26 cellular contexts compared by ENCODE assay signal in the genomic region with DNA sequence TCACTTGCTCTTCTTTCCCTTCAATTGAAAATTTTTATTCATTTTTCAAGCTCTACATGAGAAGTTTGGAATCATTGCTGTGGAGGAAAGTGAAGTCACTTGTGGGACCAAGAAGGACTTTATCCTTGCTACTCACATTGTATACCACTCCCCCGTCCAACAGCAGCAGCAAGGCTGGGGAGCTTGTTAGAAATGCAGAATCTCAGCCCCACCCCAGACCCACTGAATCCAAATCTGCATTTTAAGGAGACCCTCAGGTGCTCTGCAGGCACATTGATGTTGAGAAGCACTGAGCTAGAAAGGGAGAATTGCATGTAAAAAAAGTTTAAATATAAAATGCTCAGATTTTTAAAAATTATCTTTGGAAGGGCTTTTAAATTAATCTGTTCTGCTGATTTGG.
"Had no signal": no experiment of that assay in that cellular context is flagged by ENCODE, and none has a peak within 500 bp of the region (broad histone marks: within the 10 kb centered on the region; RNA-seq: fewer than 3 reads in every experiment).

No MANE protein-coding gene starts in this region.

- H3K4me3 ChIP-seq: body of pancreas, pancreas, prostate gland, skin epidermis, tibial nerve had no signal

- H3K27me3 ChIP-seq: body of pancreas, pancreas, tibial nerve had no signal

- DNase-seq: activated B cell treated with CpG ODN at 0.5 μM for 24 hours; activated CD4-positive, alpha-beta T cell treated with anti-CD3 and anti-CD28 coated beads for 4 hours; activated CD4-positive, alpha-beta T cell treated with anti-CD3 and anti-CD28 coated beads, Interleukin-2, amount 50 U/mL, for 4 hours; activated CD8-positive, alpha-beta memory T cell treated with anti-CD3 and anti-CD28 coated beads for 24 hours; activated effector memory CD4-positive, alpha-beta T cell treated with Interleukin-2 at 50 U/mL for 16 hours; activated naive CD4-positive, alpha-beta T cell treated with Interleukin-2 at 50 U/mL for 16 hours; anterior cingulate cortex; dermis blood vessel endothelial cell; effector CD4-positive, alpha-beta T cell; left cardiac atrium; naive B cell; nephron progenitor cell; pancreas; retina; stimulated activated naive CD4-positive, alpha-beta T cell; T-helper 2 cell had no signal

- FAIRE-seq: colon, endometrium, frontal cortex, pancreas had no signal

- H3K27ac ChIP-seq: body of pancreas, epithelial cell of prostate, neutrophil, pancreas, prostate gland, skin epidermis, tibial nerve had no signal

- H3K9me3 ChIP-seq: body of pancreas, neutrophil, pancreas, prostate gland, tibial nerve had no signal

- H3K36me3 ChIP-seq: neutrophil, pancreas, prostate gland, tibial nerve had no signal

- H3K4me1 ChIP-seq: body of pancreas, pancreas, prostate gland, tibial nerve had no signal

- ATAC-seq: body of pancreas, left cardiac atrium, sciatic nerve had no signal
